ENCODE assay signal across 2 cellular contexts in genomic region chr12:60587664-60588063, GRCh38.
DNase-seq lines count a peak whose midpoint lies in the region; ATAC-seq, FAIRE-seq and TF ChIP-seq lines count a peak whose summit lies in the region.
"Not testable (repeated sequence)": the region's sequence is repeated elsewhere in the genome, so short reads cannot be mapped to it uniquely, and the experiment has no call there.

No MANE protein-coding gene starts in this region.

- not testable (repeated sequence) for H3K27ac ChIP-seq in HEK293 (ENCODE audit: extremely low read depth, low read depth, low read length); K562 (ENCODE audit: extremely low read depth, low read depth, low read length)

- not testable (repeated sequence) for TF ChIP-seq CTCF in HEK293 (tag by site-specific recombination; IDR thresholded peaks at IDR 0.05); K562 (IDR thresholded peaks at IDR 0.05 in 2 of 3, conservative IDR thresholded peaks at IDR 0.05 in 1 of 3; ENCODE audit: insufficient read depth in 2 of 3, low read depth in 1 of 3, low read length in 3 of 3)

- CTCF ChIA-PET in HEK293 (lab: Yijun Ruan, JAX); K562 (lab: Yijun Ruan, JAX; ENCODE audit: low intra/inter-chr PET ratio): not testable (repeated sequence)

- not testable (repeated sequence) for H3K27me3 ChIP-seq in K562 (ENCODE audit: control insufficient read depth in 2 of 2, insufficient read depth in 2 of 2, low read length in 2 of 2)

- POLR2A ChIA-PET in HEK293 (lab: Yijun Ruan, JAX); K562 (lab: Yijun Ruan, JAX): not testable (repeated sequence)

- not testable (repeated sequence) for H2AFZ ChIP-seq in K562 (ENCODE audit: low read depth, low read length)

- H3K4me2 ChIP-seq in K562 (ENCODE audit: insufficient read depth, low read length) = not testable (repeated sequence)

- 0% methylated on average over 1 of the region's 1 CpG for WGBS in K562 (ENCODE audit: insufficient coverage, low coverage, missing lambda C conversion rate)

- H3K79me2 ChIP-seq in K562 (ENCODE audit: control insufficient read depth, insufficient read depth, low read length) = not testable (repeated sequence)

- not testable (repeated sequence) for H3K4me1 ChIP-seq in HEK293 (ENCODE audit: control insufficient read depth, insufficient read depth, low read length); K562 (replicated peaks in 1 of 2; ENCODE audit: control insufficient read depth in 2 of 2, insufficient read depth in 2 of 2, low read length in 2 of 2)

- H3K9me3 ChIP-seq in HEK293 (ENCODE audit: control insufficient read depth, insufficient read depth, low read depth, low read length); K562 (replicated peaks; ENCODE audit: control insufficient read depth, insufficient read depth, low read depth, low read length): not testable (repeated sequence)

- not testable (repeated sequence) for FAIRE-seq in K562 (lab: Jason Lieb, UNC)

- H3K9ac ChIP-seq in K562 (ENCODE audit: insufficient read depth in 1 of 2, low read depth in 2 of 2, low read length in 2 of 2) = not testable (repeated sequence)

- TF ChIP-seq POLR2A in K562 (conservative IDR thresholded peaks at IDR 0.05) = not testable (repeated sequence)

- intact Hi-C loops in K562 (cut with micrococcal nuclease) = not testable (repeated sequence)

- H3K9me1 ChIP-seq in K562 (ENCODE audit: control insufficient read depth, insufficient read depth, low read length) = not testable (repeated sequence)

- not testable (repeated sequence) for TF ChIP-seq EP300 in K562 (IDR thresholded peaks at IDR 0.05; ENCODE audit: low read length)

- H4K20me1 ChIP-seq in K562 (replicated peaks; ENCODE audit: control insufficient read depth, insufficient read depth, low read length) = not testable (repeated sequence)

- not testable (repeated sequence) for H3K36me3 ChIP-seq in HEK293 (ENCODE audit: control insufficient read depth in 2 of 2, insufficient read depth in 1 of 2, low read length in 2 of 2); K562 (ENCODE audit: control insufficient read depth, insufficient read depth, low read length)

- not testable (repeated sequence) for DNase-seq in K562 (ENCODE audit: extremely low read depth in 1 of 4, low spot score in 3 of 4)

- in situ Hi-C loops in K562 (cut with MboI) = not testable (repeated sequence)

- not testable (repeated sequence) for H3K4me3 ChIP-seq in HEK293 (ENCODE audit: low read depth, low read length); K562

- not testable (repeated sequence) for ATAC-seq in K562

- TF ChIP-seq RAD21 in K562 (CRISPR knock-in tag; conservative IDR thresholded peaks at IDR 0.05 in 1 of 2, IDR thresholded peaks at IDR 0.05 in 1 of 2) = not testable (repeated sequence)

- BruUV-seq in K562 (replicated peaks; lab: Mats Ljungman, UMichigan) = not testable (repeated sequence)

TF ChIP-seq in HEK293, 187 proteins besides CTCF, POLR2A, EP300 and RAD21:
- TF ChIP-seq ZNF146 (tag by site-specific recombination; IDR thresholded peaks at IDR 0.05) = peak; percentile 57; the same call in 1 of the 2 replicates

TF ChIP-seq in K562, 482 proteins besides CTCF, POLR2A, EP300 and RAD21:
- TF ChIP-seq ZNF146 (CRISPR knock-in tag; IDR thresholded peaks at IDR 0.05; ENCODE audit: unreplicated experiment) = peak; percentile 58
TF ChIP-seq in K562: peak in this region for 1; not testable (repeated sequence) for 481.
